Comparison of ENCODE assay signal across 21 cellular contexts in genomic region chr12:4069046-4070010, GRCh38.
DNase-seq lines count a peak whose midpoint lies in the region; ATAC-seq and TF ChIP-seq lines count a peak whose summit lies in the region.
"Had no signal": no experiment of that assay in that cellular context is flagged by ENCODE, and none has a peak within 500 bp of the region (broad histone marks: within the 10 kb centered on the region; RNA-seq: fewer than 3 reads in every experiment).

No MANE protein-coding gene starts in this region.

- H3K9ac ChIP-seq in smooth muscle cell (ENCODE audit: low read depth), result no peak overlapping the region

- H3K9me3 ChIP-seq in smooth muscle cell (replicated peaks; ENCODE audit: low read depth), result no peaks in the 10 kb centered on the region
- no peaks in the 10 kb centered on the region for H3K9me3 ChIP-seq in thyroid gland
- H3K9me3 ChIP-seq: gastroesophageal sphincter, left ventricle myocardium inferior, pancreas, SJCRH30 had no signal

- no peaks in the 10 kb centered on the region for H4K20me1 ChIP-seq in smooth muscle cell (ENCODE audit: low read depth)

- H3K27me3 Mint-ChIP-seq in T-helper 1 cell treated with Interleukin-12 subunit alpha and Interleukin-12 subunit beta and Interleukin-4 antibody, amounts not matched to agents 30 μg/mL and 1 μg/mL, for 36 hours (ENCODE audit: low read depth), result peaks cover 3% of the 10 kb centered on the region

- H3K36me3 Mint-ChIP-seq in T-helper 1 cell treated with Interleukin-12 subunit alpha and Interleukin-12 subunit beta and Interleukin-4 antibody, amounts not matched to agents 30 μg/mL and 1 μg/mL, for 36 hours (ENCODE audit: low read depth), result no peaks in the 10 kb centered on the region

- no peaks in the 10 kb centered on the region for H3K36me3 ChIP-seq in smooth muscle cell (ENCODE audit: low read depth)
- H3K36me3 ChIP-seq in thyroid gland, result no peaks in the 10 kb centered on the region
- H3K36me3 ChIP-seq: gastroesophageal sphincter, left ventricle myocardium inferior, pancreas, SJCRH30 had no signal

- peak overlapping the region; percentile 5 for H3K4me2 ChIP-seq in smooth muscle cell

- H3K27ac Mint-ChIP-seq in T-helper 1 cell treated with Interleukin-12 subunit alpha and Interleukin-12 subunit beta and Interleukin-4 antibody, amounts not matched to agents 30 μg/mL and 1 μg/mL, for 36 hours, result peak overlapping the region; percentile 29
- H3K27ac Mint-ChIP-seq: activated CD4-positive, alpha-beta T cell treated with anti-CD3 and anti-CD28 coated beads for 36 hours; B cell; T-helper 2 cell treated with Interferon-gamma antibody and Interleukin-4, amounts not matched to agents 5 μg/mL and 100 μg/mL, for 36 hours had no signal

- peak overlapping the region; percentile 62 for H3K27ac ChIP-seq in smooth muscle cell (ENCODE audit: low read depth)
- H3K27ac ChIP-seq in thyroid gland, result no peak overlapping the region
- H3K27ac ChIP-seq: 22Rv1, coronary artery, gastroesophageal sphincter, left ventricle myocardium inferior, pancreas, SJCRH30 had no signal

- peak overlapping the region; percentile 30 for H2AFZ ChIP-seq in smooth muscle cell (ENCODE audit: low read depth)

- H3K4me3 ChIP-seq in smooth muscle cell (no peak overlapping the region), thyroid gland (replicated peaks in 1 of 3) (no peak overlapping the region)
- H3K4me3 ChIP-seq: coronary artery, gastroesophageal sphincter, K562, left ventricle myocardium inferior, pancreas, SJCRH30 had no signal

- H3K9me3 Mint-ChIP-seq in T-helper 1 cell treated with Interleukin-12 subunit alpha and Interleukin-12 subunit beta and Interleukin-4 antibody, amounts not matched to agents 30 μg/mL and 1 μg/mL, for 36 hours, result peaks cover 3% of the 10 kb centered on the region
- H3K9me3 Mint-ChIP-seq: T-helper 2 cell treated with Interferon-gamma antibody and Interleukin-4, amounts not matched to agents 5 μg/mL and 100 μg/mL, for 36 hours had no signal

- peaks cover 13% of the 10 kb centered on the region for H3F3A ChIP-seq in smooth muscle cell (ENCODE audit: low read depth)

- H3K27me3 ChIP-seq in smooth muscle cell (ENCODE audit: low read depth) (no peaks in the 10 kb centered on the region), thyroid gland (no peaks in the 10 kb centered on the region)
- H3K27me3 ChIP-seq: pancreas, SJCRH30 had no signal

- peaks cover 8% of the 10 kb centered on the region for H3K4me1 Mint-ChIP-seq in T-helper 1 cell treated with Interleukin-12 subunit alpha and Interleukin-12 subunit beta and Interleukin-4 antibody, amounts not matched to agents 30 μg/mL and 1 μg/mL, for 36 hours (ENCODE audit: low read depth)
- H3K4me1 Mint-ChIP-seq: B cell had no signal

- no peak overlapping the region for H3K4me3 Mint-ChIP-seq in T-helper 1 cell treated with Interleukin-12 subunit alpha and Interleukin-12 subunit beta and Interleukin-4 antibody, amounts not matched to agents 30 μg/mL and 1 μg/mL, for 36 hours
- H3K4me3 Mint-ChIP-seq: activated CD4-positive, alpha-beta T cell treated with anti-CD3 and anti-CD28 coated beads for 36 hours; B cell; T-helper 2 cell treated with Interferon-gamma antibody and Interleukin-4, amounts not matched to agents 5 μg/mL and 100 μg/mL, for 36 hours had no signal

- ATAC-seq in GM19397 (IDR thresholded peaks at IDR 0.05; ENCODE audit: unreplicated experiment), result no peak
- ATAC-seq: activated CD4-positive, alpha-beta T cell treated with anti-CD3 and anti-CD28 coated beads for 36 hours; gastroesophageal sphincter; K562 had no signal

- peaks cover 4% of the 10 kb centered on the region for H3K4me1 ChIP-seq in smooth muscle cell (ENCODE audit: low read depth)
- no peaks in the 10 kb centered on the region for H3K4me1 ChIP-seq in thyroid gland
- H3K4me1 ChIP-seq: gastroesophageal sphincter, left ventricle myocardium inferior, pancreas had no signal

- WGBS in smooth muscle cell (ENCODE audit: low lambda C conversion rate), result 60% methylated on average over 5 of the region's 5 CpGs
- whole genome bisulfite sequencing in thyroid gland, 2 donors, result 68 to 75% methylated on average over 5 of the region's 5 CpGs

- TF ChIP-seq CTCF in smooth muscle cell (IDR thresholded peaks at IDR 0.05; ENCODE audit: borderline replicate concordance, insufficient read depth, poor library complexity, severe bottlenecking) (no peak), thyroid gland (IDR thresholded peaks at IDR 0.05) (no peak)

- DNase-seq in T-helper 1 cell (no peak), amniotic epithelial cell (ENCODE audit: low read depth) (peak; percentile 49), iris pigment epithelial cell (ENCODE audit: low read depth) (peak; percentile 48), smooth muscle cell (lab: John Stamatoyannopoulos, UW; ENCODE audit: unreplicated experiment) (no peak), thyroid gland (no peak)
- DNase-seq in activated effector memory CD4-positive, alpha-beta T cell treated with anti-CD3 and anti-CD28 coated beads, Interleukin-2, amount 50 U/mL, for 16 hours, result no peak
- DNase-seq: activated CD4-positive, alpha-beta T cell treated with anti-CD3 and anti-CD28 coated beads for 36 hours; left ventricle myocardium inferior; NCI-H1092 treated with DMSO at 0.1 percent for 48 hours; NCI-H69; pancreas; SJCRH30; stimulated activated CD4-positive, alpha-beta T cell treated with anti-CD3 and anti-CD28 coated beads, Interleukin-2, amount 100 ng/mL, for 48 hours had no signal

- H3K79me2 ChIP-seq in smooth muscle cell (ENCODE audit: low read depth), result no peaks in the 10 kb centered on the region

- TF ChIP-seq POLR2A in thyroid gland (IDR thresholded peaks at IDR 0.05), result no peak

- intact Hi-C loops in thyroid gland (cut with DNase I), result no loop called here

Comparison
In these comparisons a context has a peak if more than half of its experiments do, and no peak if none do; other contexts are left out.
1. DNase-seq: peak in amniotic epithelial cell (single experiment) and iris pigment epithelial cell (single experiment); none in T-helper 1 cell (0 of 5), smooth muscle cell (single experiment), activated effector memory CD4-positive, alpha-beta T cell treated with anti-CD3 and anti-CD28 coated beads, Interleukin-2, amount 50 U/mL, for 16 hours (single experiment) and thyroid gland (0 of 2).